Comparison of ENCODE assay signal across 20 cellular contexts in the genomic region with DNA sequence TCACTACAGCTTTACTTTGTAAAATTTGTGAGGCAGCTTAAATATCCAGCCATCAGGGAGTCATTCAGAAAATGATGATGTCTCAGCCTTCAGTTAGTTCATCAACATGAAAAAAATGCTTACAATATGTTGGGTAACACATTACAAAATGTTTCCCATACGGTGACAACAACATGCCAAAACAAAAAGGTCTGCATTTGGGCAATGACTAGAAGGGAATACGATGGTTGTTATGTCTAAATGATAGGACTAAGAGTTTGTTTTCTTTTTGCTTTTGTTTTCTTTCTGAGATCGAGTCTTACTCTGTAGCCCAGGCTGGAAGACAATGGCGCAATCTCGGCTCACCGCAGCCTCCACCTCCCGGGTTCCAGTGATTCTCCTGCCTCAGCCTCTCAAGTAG. TPM values are rescaled to one million over a fixed set of nuclear protein-coding genes. Genes with fewer than 3 reads are reported as not detected.
DNase-seq lines count a peak whose midpoint lies in the region; ATAC-seq and TF ChIP-seq lines count a peak whose summit lies in the region.
"Had no signal": no experiment of that assay in that cellular context is flagged by ENCODE, and none has a peak within 500 bp of the region (broad histone marks: within the 10 kb centered on the region; RNA-seq: fewer than 3 reads in every experiment).

No MANE protein-coding gene starts in this region.

- TF ChIP-seq POLR2A in esophagus squamous epithelium (IDR thresholded peaks at IDR 0.05), result no peak

- peaks cover 10% of the 10 kb centered on the region for H3K4me1 ChIP-seq in HEK293 (ENCODE audit: control insufficient read depth, insufficient read depth, low read length)
- H3K4me1 ChIP-seq in esophagus squamous epithelium, result peaks cover 0 to 4% (median 0%) of the 10 kb centered on the region in 3 donors
- H3K4me1 ChIP-seq: A549 had no signal

- H3K27ac ChIP-seq in HEK293 (ENCODE audit: extremely low read depth, low read depth, low read length) (no peak overlapping the region), esophagus squamous epithelium (no peak overlapping the region)
- H3K27ac ChIP-seq: A549, RWPE1, SJCRH30 had no signal

- CTCF ChIA-PET in HEK293 (lab: Yijun Ruan, JAX), result interaction anchor here (1.3 kb wide), 1 partner anchor 179 kb away, joined by 10 read pairs; no protein-coding TSS in a partner anchor

- no peak for TF ChIP-seq CTCF in AG10803 (conservative IDR thresholded peaks at IDR 0.05; ENCODE audit: low read length)
- TF ChIP-seq CTCF in HEK293 (tag by site-specific recombination; IDR thresholded peaks at IDR 0.05), result no peak
- TF ChIP-seq CTCF in choroid plexus epithelial cell (conservative IDR thresholded peaks at IDR 0.05; ENCODE audit: low read depth, low read length), result no peak
- no peak for TF ChIP-seq CTCF in esophagus squamous epithelium (IDR thresholded peaks at IDR 0.05)

- H3K9me3 ChIP-seq in HEK293 (ENCODE audit: control insufficient read depth, insufficient read depth, low read depth, low read length) (no peaks in the 10 kb centered on the region), esophagus squamous epithelium (no peaks in the 10 kb centered on the region)
- H3K9me3 ChIP-seq: A549, SJCRH30 had no signal

- H3K36me3 ChIP-seq in HEK293 (ENCODE audit: control insufficient read depth in 2 of 2, insufficient read depth in 1 of 2, low read length in 2 of 2) (no peaks in the 10 kb centered on the region), esophagus squamous epithelium (no peaks in the 10 kb centered on the region)
- H3K36me3 ChIP-seq: SJCRH30 had no signal

- H3K27me3 ChIP-seq in esophagus squamous epithelium, result peaks cover 0 to 12% (median 0%) of the 10 kb centered on the region in 4 donors
- H3K27me3 ChIP-seq: SJCRH30 had no signal

- intact Hi-C loops in esophagus squamous epithelium (cut with DNase I), result no loop called here

- POLR2A ChIA-PET in HEK293 (lab: Yijun Ruan, JAX), result no interaction called here

- peak; percentile 84 for DNase-seq in AG10803 (ENCODE audit: low read depth)
- peak; percentile 37 for DNase-seq in choroid plexus epithelial cell (ENCODE audit: low read depth)
- peak; percentile 36 for DNase-seq in iris pigment epithelial cell (ENCODE audit: low read depth)
- DNase-seq in CD1c-positive myeloid dendritic cell (ENCODE audit: extremely low spot score), result no peak
- no peak for DNase-seq in esophagus squamous epithelium (lab: John Stamatoyannopoulos, UW)
- DNase-seq: CD8-positive, alpha-beta T cell; DMS79 treated with DMSO at 0.1 percent for 48 hours; GDM1; H9; NCI-H345; NCI-H526 treated with DMSO at 0.1 percent for 48 hours; NK-92 treated with Interleukin-12 subunit alpha and Interleukin-12 subunit beta, amount 100 ng/mL, for 24 hours; OCI-M1; SJCRH30 had no signal

- WGBS in esophagus squamous epithelium, 2 donors, result 67 to 71% methylated on average over 7 of the region's 7 CpGs

- H3K4me3 ChIP-seq in AG10803 (ENCODE audit: low read length), result no peak overlapping the region
- no peak overlapping the region for H3K4me3 ChIP-seq in HEK293 (ENCODE audit: low read depth, low read length)
- H3K4me3 ChIP-seq in choroid plexus epithelial cell (ENCODE audit: low read depth, low read length), result no peak overlapping the region
- H3K4me3 ChIP-seq in esophagus squamous epithelium, result no peak overlapping the region
- H3K4me3 ChIP-seq: A549, SJCRH30 had no signal

- ATAC-seq in GM19351 (IDR thresholded peaks at IDR 0.05; ENCODE audit: unreplicated experiment) (no peak), GM18873 (IDR thresholded peaks at IDR 0.05; ENCODE audit: low FRiP score, unreplicated experiment) (no peak)
- ATAC-seq: CD8-positive, alpha-beta T cell had no signal

TF ChIP-seq in HEK293, 187 proteins besides CTCF, POLR2A, EP300 and RAD21:
- TF ChIP-seq GLI2 (tag by site-specific recombination; IDR thresholded peaks at IDR 0.05; ENCODE audit: borderline replicate concordance, low read depth), result no peak
- no peak for TF ChIP-seq ZNF274 (IDR thresholded peaks at IDR 0.05; ENCODE audit: low read length)
- no peak for TF ChIP-seq ZNF274 (tag by site-specific recombination; IDR thresholded peaks at IDR 0.05; ENCODE audit: borderline replicate concordance)
- TF ChIP-seq, protein P1, sequence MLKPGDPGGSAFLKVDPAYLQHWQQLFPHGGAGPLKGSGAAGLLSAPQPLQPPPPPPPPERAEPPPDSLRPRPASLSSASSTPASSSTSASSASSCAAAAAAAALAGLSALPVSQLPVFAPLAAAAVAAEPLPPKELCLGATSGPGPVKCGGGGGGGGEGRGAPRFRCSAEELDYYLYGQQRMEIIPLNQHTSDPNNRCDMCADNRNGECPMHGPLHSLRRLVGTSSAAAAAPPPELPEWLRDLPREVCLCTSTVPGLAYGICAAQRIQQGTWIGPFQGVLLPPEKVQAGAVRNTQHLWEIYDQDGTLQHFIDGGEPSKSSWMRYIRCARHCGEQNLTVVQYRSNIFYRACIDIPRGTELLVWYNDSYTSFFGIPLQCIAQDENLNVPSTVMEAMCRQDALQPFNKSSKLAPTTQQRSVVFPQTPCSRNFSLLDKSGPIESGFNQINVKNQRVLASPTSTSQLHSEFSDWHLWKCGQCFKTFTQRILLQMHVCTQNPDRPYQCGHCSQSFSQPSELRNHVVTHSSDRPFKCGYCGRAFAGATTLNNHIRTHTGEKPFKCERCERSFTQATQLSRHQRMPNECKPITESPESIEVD (tag by site-specific recombination; IDR thresholded peaks at IDR 0.05), result peak; percentile 3
- no peak for TF ChIP-seq ZNF416 (tag by site-specific recombination; IDR thresholded peaks at IDR 0.05)

RNA-seq across cellular contexts. Expression of a gene that starts 46.9 kb away (rescaled TPM):
- under 1 TPM in 2 of 4 donors, not detected in 2; 0.38 to 0.88 TPM for total RNA-seq in esophagus squamous epithelium
- total RNA-seq: B cell; CD8-positive, alpha-beta T cell; SJCRH30 had no signal

Comparison
In these comparisons a context has a peak if more than half of its experiments do, and no peak if none do; other contexts are left out.
1. DNase-seq: peak in AG10803 (single experiment), choroid plexus epithelial cell (single experiment) and iris pigment epithelial cell (single experiment); none in CD1c-positive myeloid dendritic cell (single experiment) and esophagus squamous epithelium (single experiment).